Comparison of ENCODE assay signal across 1 cellular context in the genomic region with DNA sequence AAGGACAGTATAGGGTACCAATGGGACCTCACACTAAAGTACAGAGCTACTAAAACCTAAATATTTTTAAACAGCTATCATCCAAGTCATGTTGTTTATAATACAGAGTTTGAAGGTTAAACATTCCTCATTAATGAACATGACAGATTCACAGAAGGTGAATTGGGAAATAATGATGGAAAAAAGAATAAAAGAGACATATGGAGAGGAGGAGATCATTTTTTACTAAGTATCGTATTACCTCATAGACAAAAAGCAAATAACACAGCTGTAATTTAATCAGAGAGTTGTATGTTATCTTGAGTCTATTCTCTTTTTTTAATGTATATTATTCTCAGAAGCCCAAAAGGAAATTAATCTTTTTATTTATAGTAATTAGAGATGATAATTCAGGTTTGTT.
TF ChIP-seq lines count a peak whose summit lies in the region.

No MANE protein-coding gene starts in this region.

TF ChIP-seq in SK-N-SH, 30 proteins besides CTCF, POLR2A, EP300 and RAD21 (continued from another document):
- no peak for TF ChIP-seq FOSL2 (IDR thresholded peaks at IDR 0.05; ENCODE audit: borderline replicate concordance, low read depth)
- TF ChIP-seq FOXM1 (IDR thresholded peaks at IDR 0.05; ENCODE audit: low read depth), result no peak
- no peak for TF ChIP-seq CHD2 (IDR thresholded peaks at IDR 0.05; ENCODE audit: low read length, partially characterized antibody)
- TF ChIP-seq MEF2A (IDR thresholded peaks at IDR 0.05; ENCODE audit: borderline replicate concordance, low read depth), result no peak
- no peak for TF ChIP-seq RCOR1 (IDR thresholded peaks at IDR 0.05; ENCODE audit: low read length)
- no peak for TF ChIP-seq GABPA (IDR thresholded peaks at IDR 0.05; ENCODE audit: low read depth)
- no peak for TF ChIP-seq USF2 (IDR thresholded peaks at IDR 0.05; ENCODE audit: borderline replicate concordance, low read depth, low read length)
- TF ChIP-seq, protein P1, sequence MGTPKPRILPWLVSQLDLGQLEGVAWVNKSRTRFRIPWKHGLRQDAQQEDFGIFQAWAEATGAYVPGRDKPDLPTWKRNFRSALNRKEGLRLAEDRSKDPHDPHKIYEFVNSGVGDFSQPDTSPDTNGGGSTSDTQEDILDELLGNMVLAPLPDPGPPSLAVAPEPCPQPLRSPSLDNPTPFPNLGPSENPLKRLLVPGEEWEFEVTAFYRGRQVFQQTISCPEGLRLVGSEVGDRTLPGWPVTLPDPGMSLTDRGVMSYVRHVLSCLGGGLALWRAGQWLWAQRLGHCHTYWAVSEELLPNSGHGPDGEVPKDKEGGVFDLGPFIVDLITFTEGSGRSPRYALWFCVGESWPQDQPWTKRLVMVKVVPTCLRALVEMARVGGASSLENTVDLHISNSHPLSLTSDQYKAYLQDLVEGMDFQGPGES (IDR thresholded peaks at IDR 0.05; ENCODE audit: low read depth, low read length), result no peak
- no peak for TF ChIP-seq ELF1 (IDR thresholded peaks at IDR 0.05)
- TF ChIP-seq NFIC (IDR thresholded peaks at IDR 0.05; ENCODE audit: borderline replicate concordance), result no peak
- TF ChIP-seq USF1 (IDR thresholded peaks at IDR 0.05; ENCODE audit: borderline replicate concordance, low read depth), result no peak
